24 cellular contexts compared by ENCODE assay signal in the genomic region with DNA sequence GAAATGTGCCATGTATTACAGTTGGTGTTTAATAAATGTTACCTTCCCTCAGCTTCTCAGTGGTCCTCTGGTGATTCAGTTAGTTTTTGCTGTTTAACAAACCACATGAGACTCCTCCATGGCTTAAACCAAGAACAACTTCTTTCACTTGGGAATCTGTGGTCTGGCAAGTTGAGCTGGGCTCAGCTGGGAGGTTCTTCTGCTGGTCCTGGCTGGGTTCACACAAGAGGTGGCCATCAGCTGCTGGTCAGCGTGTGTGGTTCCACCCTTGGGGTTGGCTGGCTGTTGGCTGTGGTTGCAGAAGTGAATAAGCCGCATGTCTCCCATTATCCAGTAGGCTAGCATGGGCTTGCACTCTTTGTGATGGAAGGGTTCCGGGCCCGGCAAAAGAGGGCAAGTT.
DNase-seq lines count a peak whose midpoint lies in the region; ATAC-seq and TF ChIP-seq lines count a peak whose summit lies in the region.
"Had no signal": no experiment of that assay in that cellular context is flagged by ENCODE, and none has a peak within 500 bp of the region (broad histone marks: within the 10 kb centered on the region; RNA-seq: fewer than 3 reads in every experiment).

No MANE protein-coding gene starts in this region.

- peaks cover 6% of the 10 kb centered on the region for H3K27me3 Mint-ChIP-seq in GM23338 (ENCODE audit: insufficient read depth, low read depth, poor library complexity)
- H3K27me3 Mint-ChIP-seq: CD4-positive, alpha-beta memory T cell; CD8-positive, alpha-beta memory T cell had no signal

- H3K27me3 ChIP-seq in GM23338 (ENCODE audit: insufficient read depth), result no peaks in the 10 kb centered on the region
- no peaks in the 10 kb centered on the region for H3K27me3 ChIP-seq in MG63
- H3K27me3 ChIP-seq: BE2C, BLaER1 had no signal

- H3K4me3 ChIP-seq in GM23338 (no peak overlapping the region), MG63 (no peak overlapping the region)
- H3K4me3 ChIP-seq: BLaER1, GM12878 had no signal

- 0 out of 2 replicates have a peak, but pooled peaks cover 3% of the 10 kb centered on the region for H3K9me3 ChIP-seq in MG63
- H3K9me3 ChIP-seq: BE2C had no signal

- no peaks in the 10 kb centered on the region for H3K9me2 ChIP-seq in GM23338 (ENCODE audit: insufficient read depth)

- H3K36me3 ChIP-seq in GM23338 (ENCODE audit: insufficient read depth) (no peaks in the 10 kb centered on the region), MG63 (no peaks in the 10 kb centered on the region)
- H3K36me3 ChIP-seq: BE2C, BLaER1 had no signal

- no peak overlapping the region for H2AFZ ChIP-seq in GM23338

- 0 out of 3 replicates have a peak, but pooled peaks cover 5% of the 10 kb centered on the region for H3K4me1 Mint-ChIP-seq in GM23338
- H3K4me1 Mint-ChIP-seq: CD14-positive monocyte; CD4-positive, alpha-beta memory T cell; CD8-positive, alpha-beta memory T cell had no signal

- H3K4me1 ChIP-seq in GM23338 (ENCODE audit: insufficient read depth), result no peaks in the 10 kb centered on the region
- H3K4me1 ChIP-seq: BE2C, BLaER1 had no signal

- no peaks in the 10 kb centered on the region for H4K20me1 ChIP-seq in GM23338 (replicated peaks; ENCODE audit: insufficient read depth)
- H4K20me1 ChIP-seq: BLaER1 had no signal

- H3K9me3 Mint-ChIP-seq in GM23338, result peaks cover 30% of the 10 kb centered on the region

- no peaks in the 10 kb centered on the region for H3F3A ChIP-seq in GM23338 (replicated peaks; ENCODE audit: low read depth)

- H3K4me2 ChIP-seq in GM23338, result no peak overlapping the region
- H3K4me2 ChIP-seq: BLaER1 had no signal

- H3K36me3 Mint-ChIP-seq in GM23338 (ENCODE audit: low read depth), result peaks cover 23% of the 10 kb centered on the region
- H3K36me3 Mint-ChIP-seq: CD14-positive monocyte had no signal

- TF ChIP-seq CTCF in GM23338 (conservative IDR thresholded peaks at IDR 0.05; ENCODE audit: low read depth in 2 of 2), result no peak

- no peaks in the 10 kb centered on the region for H3K79me2 ChIP-seq in GM23338 (replicated peaks; ENCODE audit: insufficient read depth)

- no peak for DNase-seq in GM23338 (ENCODE audit: low spot score)
- peak; percentile 5 for DNase-seq in MG63
- peak; percentile 44 for DNase-seq in posterior vena cava (ENCODE audit: low spot score)
- DNase-seq in NCI-H82 treated with DMSO at 0.1 percent for 48 hours (lab: John Stamatoyannopoulos, UW; ENCODE audit: unreplicated experiment), result no peak
- no peak for DNase-seq in NCI-H1694 (lab: John Stamatoyannopoulos, UW)
- DNase-seq in medulla oblongata (ENCODE audit: extremely low spot score), result no peak
- DNase-seq: 8988T; ACHN; BE2C; C1 segment of cervical spinal cord; CD4-positive, alpha-beta memory T cell; CD4-positive, CD25-positive, alpha-beta regulatory T cell; CD8-positive, alpha-beta memory T cell; COR-L47; DMS 273 treated with DMSO at 0.1 percent for 48 hours; DMS153; DMS53; DMS79; DND-41; EL; GDM1 had no signal

- H3K27ac Mint-ChIP-seq in GM23338, result no peak overlapping the region
- H3K27ac Mint-ChIP-seq: CD14-positive monocyte; CD4-positive, alpha-beta memory T cell; CD4-positive, CD25-positive, alpha-beta regulatory T cell; CD8-positive, alpha-beta memory T cell had no signal

- H3K27ac ChIP-seq in GM23338 (ENCODE audit: low read depth), result no peak overlapping the region
- H3K27ac ChIP-seq: BLaER1 had no signal

- no peak for ATAC-seq in GM23338
- ATAC-seq: GM12878 had no signal

- intact Hi-C loops in posterior vena cava (cut with DNase I), result no loop called here

- H3K4me3 Mint-ChIP-seq in GM23338, result no peak overlapping the region
- H3K4me3 Mint-ChIP-seq: CD14-positive monocyte; CD4-positive, alpha-beta memory T cell; CD4-positive, CD25-positive, alpha-beta regulatory T cell had no signal

TF ChIP-seq in GM23338, 12 proteins besides CTCF, POLR2A, EP300 and RAD21:
- no peak for TF ChIP-seq JUNB (IDR thresholded peaks at IDR 0.05; ENCODE audit: unreplicated experiment)
- TF ChIP-seq NANOG (IDR thresholded peaks at IDR 0.05; ENCODE audit: borderline replicate concordance), result no peak
- TF ChIP-seq, protein P1, sequence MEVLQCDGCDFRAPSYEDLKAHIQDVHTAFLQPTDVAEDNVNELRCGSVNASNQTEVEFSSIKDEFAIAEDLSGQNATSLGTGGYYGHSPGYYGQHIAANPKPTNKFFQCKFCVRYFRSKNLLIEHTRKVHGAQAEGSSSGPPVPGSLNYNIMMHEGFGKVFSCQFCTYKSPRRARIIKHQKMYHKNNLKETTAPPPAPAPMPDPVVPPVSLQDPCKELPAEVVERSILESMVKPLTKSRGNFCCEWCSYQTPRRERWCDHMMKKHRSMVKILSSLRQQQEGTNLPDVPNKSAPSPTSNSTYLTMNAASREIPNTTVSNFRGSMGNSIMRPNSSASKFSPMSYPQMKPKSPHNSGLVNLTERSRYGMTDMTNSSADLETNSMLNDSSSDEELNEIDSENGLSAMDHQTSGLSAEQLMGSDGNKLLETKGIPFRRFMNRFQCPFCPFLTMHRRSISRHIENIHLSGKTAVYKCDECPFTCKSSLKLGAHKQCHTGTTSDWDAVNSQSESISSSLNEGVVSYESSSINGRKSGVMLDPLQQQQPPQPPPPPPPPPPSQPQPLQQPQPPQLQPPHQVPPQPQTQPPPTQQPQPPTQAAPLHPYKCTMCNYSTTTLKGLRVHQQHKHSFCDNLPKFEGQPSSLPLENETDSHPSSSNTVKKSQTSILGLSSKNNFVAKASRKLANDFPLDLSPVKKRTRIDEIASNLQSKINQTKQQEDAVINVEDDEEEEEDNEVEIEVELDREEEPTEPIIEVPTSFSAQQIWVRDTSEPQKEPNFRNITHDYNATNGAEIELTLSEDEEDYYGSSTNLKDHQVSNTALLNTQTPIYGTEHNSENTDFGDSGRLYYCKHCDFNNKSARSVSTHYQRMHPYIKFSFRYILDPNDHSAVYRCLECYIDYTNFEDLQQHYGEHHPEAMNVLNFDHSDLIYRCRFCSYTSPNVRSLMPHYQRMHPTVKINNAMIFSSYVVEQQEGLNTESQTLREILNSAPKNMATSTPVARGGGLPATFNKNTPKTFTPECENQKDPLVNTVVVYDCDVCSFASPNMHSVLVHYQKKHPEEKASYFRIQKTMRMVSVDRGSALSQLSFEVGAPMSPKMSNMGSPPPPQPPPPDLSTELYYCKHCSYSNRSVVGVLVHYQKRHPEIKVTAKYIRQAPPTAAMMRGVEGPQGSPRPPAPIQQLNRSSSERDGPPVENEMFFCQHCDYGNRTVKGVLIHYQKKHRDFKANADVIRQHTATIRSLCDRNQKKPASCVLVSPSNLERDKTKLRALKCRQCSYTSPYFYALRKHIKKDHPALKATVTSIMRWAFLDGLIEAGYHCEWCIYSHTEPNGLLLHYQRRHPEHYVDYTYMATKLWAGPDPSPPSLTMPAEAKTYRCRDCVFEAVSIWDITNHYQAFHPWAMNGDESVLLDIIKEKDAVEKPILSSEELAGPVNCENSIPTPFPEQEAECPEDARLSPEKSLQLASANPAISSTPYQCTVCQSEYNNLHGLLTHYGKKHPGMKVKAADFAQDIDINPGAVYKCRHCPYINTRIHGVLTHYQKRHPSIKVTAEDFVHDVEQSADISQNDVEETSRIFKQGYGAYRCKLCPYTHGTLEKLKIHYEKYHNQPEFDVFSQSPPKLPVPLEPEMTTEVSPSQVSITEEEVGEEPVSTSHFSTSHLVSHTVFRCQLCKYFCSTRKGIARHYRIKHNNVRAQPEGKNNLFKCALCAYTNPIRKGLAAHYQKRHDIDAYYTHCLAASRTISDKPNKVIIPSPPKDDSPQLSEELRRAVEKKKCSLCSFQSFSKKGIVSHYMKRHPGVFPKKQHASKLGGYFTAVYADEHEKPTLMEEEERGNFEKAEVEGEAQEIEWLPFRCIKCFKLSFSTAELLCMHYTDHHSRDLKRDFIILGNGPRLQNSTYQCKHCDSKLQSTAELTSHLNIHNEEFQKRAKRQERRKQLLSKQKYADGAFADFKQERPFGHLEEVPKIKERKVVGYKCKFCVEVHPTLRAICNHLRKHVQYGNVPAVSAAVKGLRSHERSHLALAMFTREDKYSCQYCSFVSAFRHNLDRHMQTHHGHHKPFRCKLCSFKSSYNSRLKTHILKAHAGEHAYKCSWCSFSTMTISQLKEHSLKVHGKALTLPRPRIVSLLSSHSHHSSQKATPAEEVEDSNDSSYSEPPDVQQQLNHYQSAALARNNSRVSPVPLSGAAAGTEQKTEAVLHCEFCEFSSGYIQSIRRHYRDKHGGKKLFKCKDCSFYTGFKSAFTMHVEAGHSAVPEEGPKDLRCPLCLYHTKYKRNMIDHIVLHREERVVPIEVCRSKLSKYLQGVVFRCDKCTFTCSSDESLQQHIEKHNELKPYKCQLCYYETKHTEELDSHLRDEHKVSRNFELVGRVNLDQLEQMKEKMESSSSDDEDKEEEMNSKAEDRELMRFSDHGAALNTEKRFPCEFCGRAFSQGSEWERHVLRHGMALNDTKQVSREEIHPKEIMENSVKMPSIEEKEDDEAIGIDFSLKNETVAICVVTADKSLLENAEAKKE (CRISPR knock-in tag; IDR thresholded peaks at IDR 0.05), result no peak
- TF ChIP-seq EZH2phosphoT487 (IDR thresholded peaks at IDR 0.05; ENCODE audit: unreplicated experiment), result no peak
- no peak for TF ChIP-seq EZH2 (IDR thresholded peaks at IDR 0.05; ENCODE audit: low read depth, unreplicated experiment)
- TF ChIP-seq ZNF114 (CRISPR knock-in tag; IDR thresholded peaks at IDR 0.05), result no peak
- no peak for TF ChIP-seq CREB1 (CRISPR knock-in tag; IDR thresholded peaks at IDR 0.05; ENCODE audit: low read depth)
- peak; percentile 90 for TF ChIP-seq ZNF331 (CRISPR knock-in tag; IDR thresholded peaks at IDR 0.05; ENCODE audit: low read depth)
TF ChIP-seq in GM23338: peak in this region for 1.

Comparison
In these comparisons a context has a peak if more than half of its experiments do, and no peak if none do; other contexts are left out.
1. DNase-seq: peak in MG63 (single experiment) and posterior vena cava (single experiment); none in GM23338 (single experiment), NCI-H82 treated with DMSO at 0.1 percent for 48 hours (single experiment), NCI-H1694 (single experiment) and medulla oblongata (single experiment).